ENCODE assay signal across 8 cellular contexts in the genomic region with DNA sequence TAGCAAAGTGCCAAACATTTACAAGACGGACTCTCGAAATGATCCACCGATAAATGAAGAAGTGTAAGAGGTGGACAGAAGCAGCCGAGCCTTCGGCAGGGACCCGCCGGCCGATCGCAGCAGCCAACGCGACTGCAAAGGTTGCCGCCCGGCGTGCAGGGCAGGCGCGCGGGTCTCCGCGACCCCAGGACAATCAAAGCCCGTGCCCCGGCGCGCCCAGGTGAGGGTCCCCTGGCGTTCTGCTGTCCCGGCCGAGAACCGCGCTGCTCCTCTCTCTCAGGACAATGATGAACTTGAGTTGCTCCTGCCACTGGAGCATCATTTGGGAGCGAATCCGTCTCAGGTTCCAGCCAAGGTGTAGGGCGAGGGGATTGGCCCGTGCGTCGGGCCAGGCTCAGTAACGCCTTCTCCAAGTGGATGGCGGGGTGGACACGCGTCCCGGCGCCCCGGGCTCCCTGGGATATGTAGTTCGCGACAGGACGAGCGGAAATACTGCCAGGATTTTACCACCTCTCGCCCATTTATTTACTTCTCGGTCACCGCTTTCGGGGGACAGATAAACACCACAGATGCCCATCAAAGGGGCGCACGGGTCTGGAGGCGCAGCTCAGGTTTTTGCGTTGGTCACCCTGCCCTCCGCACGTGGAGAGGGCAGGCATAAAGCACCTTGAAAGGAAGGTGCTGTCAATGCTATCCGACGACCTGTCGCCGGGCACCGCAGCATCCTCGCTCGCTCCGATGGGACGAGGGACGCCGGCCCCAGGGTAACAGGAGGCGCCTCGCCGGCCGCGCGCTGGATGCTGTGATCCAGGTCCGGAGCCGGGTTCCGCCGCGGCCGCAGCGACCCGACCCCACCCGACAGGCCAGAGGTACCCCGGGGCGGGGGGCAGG. TPM values are rescaled to one million over a fixed set of nuclear protein-coding genes. Genes with fewer than 3 reads are reported as not detected.
DNase-seq lines count a peak whose midpoint lies in the region; ATAC-seq lines count a peak whose summit lies in the region.

A gene with protein sequence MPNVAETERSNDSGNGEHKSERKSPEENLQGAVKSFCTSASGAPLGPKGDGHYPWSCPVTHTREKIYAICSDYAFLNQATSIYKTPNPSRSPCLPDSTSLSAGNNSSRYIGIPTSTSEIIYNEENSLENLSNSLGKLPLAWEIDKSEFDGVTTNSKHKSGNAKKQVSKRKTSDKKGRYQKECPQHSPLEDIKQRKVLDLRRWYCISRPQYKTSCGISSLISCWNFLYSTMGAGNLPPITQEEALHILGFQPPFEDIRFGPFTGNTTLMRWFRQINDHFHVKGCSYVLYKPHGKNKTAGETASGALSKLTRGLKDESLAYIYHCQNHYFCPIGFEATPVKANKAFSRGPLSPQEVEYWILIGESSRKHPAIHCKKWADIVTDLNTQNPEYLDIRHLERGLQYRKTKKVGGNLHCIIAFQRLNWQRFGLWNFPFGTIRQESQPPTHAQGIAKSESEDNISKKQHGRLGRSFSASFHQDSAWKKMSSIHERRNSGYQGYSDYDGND (plus strand): TSS at position 467 of the 891 bp plus-strand sequence. CDS start 8,149 bp downstream, outside the sequence.
TSS of gene POGLUT2 (minus strand) at position 324 of the 891 bp plus-strand sequence. CDS start at position 18, 306 bp downstream.

- peak; percentile 24 to 95 (median 80) for DNase-seq in C1 segment of cervical spinal cord (lab: John Stamatoyannopoulos, UW)
- DNase-seq in NCI-H526 treated with DMSO at 0.1 percent for 48 hours (lab: John Stamatoyannopoulos, UW) = peak; percentile 90
- peak; percentile 51 to 52 for DNase-seq in activated CD4-positive, alpha-beta T cell treated with anti-CD3 and anti-CD28 coated beads, Interleukin-2, amount 50 U/mL, for 4 hours
- DNase-seq in dermis microvascular lymphatic vessel endothelial cell (ENCODE audit: low read depth in 2 of 2) = peak; percentile 84 to 94
- peak; percentile 95 for DNase-seq in left lobe of liver (ENCODE audit: low spot score)
- DNase-seq in stimulated activated CD4-positive, alpha-beta T cell treated with anti-CD3 and anti-CD28 coated beads, Interleukin-2, amount 100 ng/mL, for 48 hours = peak; percentile 72

- ATAC-seq in GM19328 (IDR thresholded peaks at IDR 0.05; ENCODE audit: unreplicated experiment) (peak; percentile 69), HG03460 (IDR thresholded peaks at IDR 0.05; ENCODE audit: unreplicated experiment) (peak; percentile 81), left lobe of liver (peak; percentile 87)

RNA-seq across cellular contexts. Expression of the first gene that starts in this region (rescaled TPM):
- 13.6 and 19.2 TPM in 2 replicates for total RNA-seq in dermis microvascular lymphatic vessel endothelial cell
- total RNA-seq in left lobe of liver = 19.6 TPM

RNA-seq across cellular contexts. Expression of gene POGLUT2, which starts in this region (rescaled TPM):
- total RNA-seq in dermis microvascular lymphatic vessel endothelial cell (14.5 and 19.5 TPM in 2 replicates), left lobe of liver (4.5 TPM)

Comparison
In these comparisons a context has a peak if more than half of its experiments do, and no peak if none do; other contexts are left out.
1. Peak in every context shown above with its lines: DNase-seq and ATAC-seq.